Comparison of ENCODE assay signal across 6 cellular contexts in the genomic region with DNA sequence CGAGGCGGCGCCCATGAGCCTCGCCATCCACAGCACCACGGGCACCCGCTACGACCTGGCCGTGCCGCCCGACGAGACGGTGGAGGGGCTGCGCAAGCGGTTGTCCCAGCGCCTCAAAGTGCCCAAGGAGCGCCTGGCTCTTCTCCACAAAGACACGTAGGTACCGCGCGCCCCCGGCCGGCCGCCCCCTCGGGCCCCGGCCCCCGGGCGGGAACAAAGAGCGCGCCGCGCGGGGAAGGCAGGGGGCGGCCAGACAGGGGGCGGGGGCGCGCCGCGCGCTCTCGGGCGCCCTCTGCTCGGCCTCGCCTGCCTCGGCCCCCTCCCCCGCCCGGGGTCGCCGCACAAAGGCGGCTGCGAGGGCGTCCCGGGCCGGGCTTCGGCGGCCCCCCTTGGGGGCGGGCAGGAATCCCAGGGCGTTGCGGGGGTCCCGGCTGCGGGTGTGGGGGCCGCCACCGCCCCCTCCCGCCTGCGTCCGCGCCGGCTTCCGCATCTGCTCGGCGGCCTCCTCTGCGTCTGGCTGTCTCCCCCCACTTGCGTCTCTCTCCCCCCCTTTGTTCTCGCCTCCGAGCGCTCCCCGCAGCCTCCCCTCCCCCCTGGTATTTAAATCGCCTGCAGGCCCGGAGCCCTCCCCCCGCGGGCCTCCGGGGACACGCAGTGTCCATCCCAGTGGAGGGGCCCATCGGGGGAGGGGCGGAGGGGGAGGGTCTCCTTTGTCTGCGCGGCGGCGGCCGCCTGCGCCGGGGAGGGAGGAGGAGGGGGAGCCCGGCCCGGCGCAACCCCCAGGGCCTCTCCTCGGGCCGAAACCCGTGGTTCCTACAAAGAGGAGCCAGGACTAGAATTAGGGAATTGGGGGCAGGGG. TPM values are rescaled to one million over a fixed set of nuclear protein-coding genes. Genes with fewer than 3 reads are reported as not detected.
A peak's percentile ranks its signal among the peaks of the same experiment; 100 is the strongest.
DNase-seq lines count a peak whose midpoint lies in the region; ATAC-seq and TF ChIP-seq lines count a peak whose summit lies in the region.

No MANE protein-coding gene starts in this region.

- intact Hi-C loops in sigmoid colon (cut with DNase I), result no loop called here

- no peak for TF ChIP-seq POLR2A in sigmoid colon (IDR thresholded peaks at IDR 0.05)

- H3K27me3 ChIP-seq in WERI-Rb-1 (ENCODE audit: insufficient read depth, low read depth, severe bottlenecking), result no peaks in the 10 kb centered on the region
- H3K27me3 ChIP-seq in foreskin keratinocyte, result no peaks in the 10 kb centered on the region
- H3K27me3 ChIP-seq in sigmoid colon, result no peaks in the 10 kb centered on the region

- no peak for TF ChIP-seq CTCF in WERI-Rb-1 (IDR thresholded peaks at IDR 0.05; ENCODE audit: low read depth, low read length)
- TF ChIP-seq CTCF in foreskin keratinocyte (conservative IDR thresholded peaks at IDR 0.05), result no peak
- no peak for TF ChIP-seq CTCF in sigmoid colon (IDR thresholded peaks at IDR 0.05)

- no peak for ATAC-seq in foreskin keratinocyte

- no peaks in the 10 kb centered on the region for H3K9me3 ChIP-seq in WERI-Rb-1 (ENCODE audit: severe bottlenecking)
- H3K9me3 ChIP-seq in sigmoid colon, result no peaks in the 10 kb centered on the region

- H3K36me3 ChIP-seq in WERI-Rb-1 (peaks cover 53% of the 10 kb centered on the region), sigmoid colon (peaks cover 10 to 32% (median 16%) of the 10 kb centered on the region in 4 donors)

- H3K4me1 ChIP-seq in foreskin keratinocyte (peaks cover 5% of the 10 kb centered on the region), sigmoid colon (peaks cover 16 to 65% (median 60%) of the 10 kb centered on the region in 4 donors)

- 1% methylated on average over 97 of the region's 97 CpGs for WGBS in sigmoid colon, 2 donors

- H3K4me3 ChIP-seq in WERI-Rb-1 (ENCODE audit: low read depth, low read length) (peak overlapping the region; percentile 83), sigmoid colon (peak overlapping the region; percentile 75 to 96 (median 86))

- DNase-seq in NCI-H2081 (lab: John Stamatoyannopoulos, UW) (peak; percentile 70 to 71), NCI-H2081 treated with DMSO at 0.1 percent for 48 hours (lab: John Stamatoyannopoulos, UW) (no peak), WERI-Rb-1 (peak; percentile 85), foreskin keratinocyte (no peak), sigmoid colon (peak; percentile 93), NCI-H510A (lab: John Stamatoyannopoulos, UW) (no peak)

- H3K27ac ChIP-seq in WERI-Rb-1 (peak overlapping the region; percentile 91), foreskin keratinocyte (peak overlapping the region; percentile 62), sigmoid colon (peak overlapping the region; percentile 96 to 100 (median 100))

- TF ChIP-seq EP300 in sigmoid colon (IDR thresholded peaks at IDR 0.05), result peak in 1 of 4 donors; percentile 53

RNA-seq across cellular contexts. Expression of gene MIDN, which starts 2.2 kb away (rescaled TPM):
- total RNA-seq in foreskin keratinocyte (21.3 and 24.4 TPM in 2 replicates), sigmoid colon (10 to 100 TPM; 14.6 to 70.3 (median 15.4) TPM)
- polyA plus RNA-seq in foreskin keratinocyte (16.6 and 17.7 TPM in 2 replicates), sigmoid colon (10 to 100 TPM; 42.1 to 87.0 (median 57.7) TPM)

RNA-seq across cellular contexts. Expression of gene ATP5F1D, which starts 9.1 kb away (rescaled TPM):
- total RNA-seq in foreskin keratinocyte (133 and 135 TPM in 2 replicates), sigmoid colon (100 to 1,000 TPM in 3 of 4 donors, 10 to 100 TPM in 1; 74.7 to 112 (median 104) TPM)
- polyA plus RNA-seq in foreskin keratinocyte (244 and 259 TPM in 2 replicates), sigmoid colon (100 to 1,000 TPM; 294 to 390 (median 352) TPM)

RNA-seq across cellular contexts. Expression of gene CBARP, which starts 12.8 kb away (rescaled TPM):
- total RNA-seq in foreskin keratinocyte (3.0 and 3.1 TPM in 2 replicates), sigmoid colon (under 1 TPM in 3 of 4 donors, not detected in 1; 0.36 to 0.82 (median 0.81) TPM)
- polyA plus RNA-seq in foreskin keratinocyte (2.4 TPM in 2 replicates), sigmoid colon (under 1 TPM in 1 of 3 donors, not detected in 2; 0.36 TPM)

RNA-seq across cellular contexts. Expression of gene CIRBP, which starts 18.5 kb away (rescaled TPM):
- total RNA-seq in foreskin keratinocyte (95.4 and 99.9 TPM in 2 replicates), sigmoid colon (1,000 to 10,000 TPM in 1 of 4 donors, 100 to 1,000 TPM in 3; 602 to 1,004 (median 791) TPM)
- polyA plus RNA-seq in foreskin keratinocyte (128 and 129 TPM in 2 replicates), sigmoid colon (100 to 1,000 TPM; 129 to 455 (median 265) TPM)

RNA-seq across cellular contexts. Expression of gene FAM174C, which starts 24.7 kb away (rescaled TPM):
- total RNA-seq in foreskin keratinocyte, result 48.1 and 50.9 TPM in 2 replicates
- polyA plus RNA-seq in foreskin keratinocyte, result 79.6 and 91.6 TPM in 2 replicates
- 10 to 100 TPM; 24.7 to 49.3 (median 29.8) TPM for total RNA-seq in sigmoid colon
- polyA plus RNA-seq in sigmoid colon, result 10 to 100 TPM; 37.0 to 87.8 (median 60.1) TPM

Comparison
In these comparisons a context has a peak if more than half of its experiments do, and no peak if none do; other contexts are left out.
1. DNase-seq: peak in NCI-H2081 (2 of 2), WERI-Rb-1 (single experiment) and sigmoid colon (single experiment); none in NCI-H2081 treated with DMSO at 0.1 percent for 48 hours (single experiment), foreskin keratinocyte (0 of 2) and NCI-H510A (single experiment).
2. Peak in every context shown above with its lines, with median percentiles within 50 percentile points of each other: H3K27ac ChIP-seq.